Comparison of ENCODE assay signal across 8 cellular contexts in genomic region chr17:63600569-63601438, GRCh38. TPM values are rescaled to one million over a fixed set of nuclear protein-coding genes. Genes with fewer than 3 reads are reported as not detected.
DNase-seq lines count a peak whose midpoint lies in the region; ATAC-seq and TF ChIP-seq lines count a peak whose summit lies in the region.

TSS of gene TACO1 (plus strand) at chr17:63600895. CDS start at chr17:63601084, 189 bp downstream.

- H3K9me3 ChIP-seq in adrenal gland (replicated peaks in 1 of 3) (no peaks in the 10 kb centered on the region), left ventricle myocardium inferior (replicated peaks) (no peaks in the 10 kb centered on the region), upper lobe of left lung (no peaks in the 10 kb centered on the region)

- DNase-seq in GM13976 (ENCODE audit: low spot score) (peak; percentile 90), NCI-H146 treated with DMSO at 0.1 percent for 48 hours (lab: John Stamatoyannopoulos, UW; ENCODE audit: unreplicated experiment) (peak; percentile 52), adrenal gland (peak; percentile 75 to 89 (median 82)), left ventricle myocardium inferior (peak; percentile 84), posterior vena cava (ENCODE audit: low spot score) (peak; percentile 93), upper lobe of left lung (peak; percentile 79 to 92)

- in situ Hi-C loops in GM13976 (cut with MboI; ENCODE audit: low sequenced_read_pairs, unreplicated experiment): no loop called here

- TF ChIP-seq POLR2A in adrenal gland (IDR thresholded peaks at IDR 0.05) (peak; percentile 34 to 62), upper lobe of left lung (IDR thresholded peaks at IDR 0.05) (peak; percentile 49 to 75 (median 52))

- H3K27me3 ChIP-seq in adrenal gland (no peaks in the 10 kb centered on the region), left ventricle myocardium inferior (ENCODE audit: low read depth) (no peaks in the 10 kb centered on the region), upper lobe of left lung (no peaks in the 10 kb centered on the region)

- H3K27ac ChIP-seq in adrenal gland: peak within 1 kb of the TSS in 4 of 5 donors; percentile 23 to 80 (median 72)
- peak within 1 kb of the TSS; percentile 94 for H3K27ac ChIP-seq in left ventricle myocardium inferior (replicated peaks)
- H3K27ac ChIP-seq in upper lobe of left lung: peak within 1 kb of the TSS; percentile 82 to 89 (median 87)

- H3K4me3 ChIP-seq in adrenal gland (peak within 1 kb of the TSS; percentile 1 to 94 (median 49)), left ventricle myocardium inferior (peak within 1 kb of the TSS; percentile 94), upper lobe of left lung (peak within 1 kb of the TSS; percentile 50 to 78 (median 70))

- ATAC-seq in HG02840 (IDR thresholded peaks at IDR 0.05; ENCODE audit: low FRiP score, unreplicated experiment) (peak; percentile 77), upper lobe of left lung (ENCODE audit: low FRiP score in 2 of 2) (peak; percentile 96 to 97)

- 0 to 3% (median 1%) methylated on average over 18 to 61 of the region's 61 CpGs for WGBS in adrenal gland, 4 donors
- 2 to 5% methylated on average over 20 to 28 of the region's 61 CpGs for WGBS in upper lobe of left lung, 2 donors

- TF ChIP-seq EP300 in upper lobe of left lung (IDR thresholded peaks at IDR 0.05): no peak

- H3K4me1 ChIP-seq in adrenal gland (replicated peaks in 1 of 2) (peaks cover 5 to 17% of the 10 kb centered on the region in 2 donors), left ventricle myocardium inferior (peaks cover 27% of the 10 kb centered on the region), upper lobe of left lung (peaks cover 12 to 30% (median 16%) of the 10 kb centered on the region in 4 donors)

- intact Hi-C loops in T-helper 1 cell treated with Interleukin-12 subunit alpha and Interleukin-12 subunit beta and Interleukin-4 antibody, amounts not matched to agents 30 ng/mL and 1 ng/mL, for 36 hours (cut with micrococcal nuclease): loop anchor here (1.0 to 2.0 kb wide), 4 partner anchors 11 to 78 kb away; partner anchors contain the start of genes DCAF7, KCNH6 and MAP3K3
- intact Hi-C loops in adrenal gland (cut with DNase I) (no loop called here), left ventricle myocardium inferior (cut with micrococcal nuclease) (no loop called here), posterior vena cava (cut with DNase I) (loop anchor here in 1 of 2 donors (5.0 kb wide), 1 partner anchor 169 kb away; no protein-coding TSS in a partner anchor)

- TF ChIP-seq CTCF in GM13976 (IDR thresholded peaks at IDR 0.05; ENCODE audit: borderline replicate concordance, control extremely low read depth, extremely low read depth, insufficient read depth, missing control alignments) (no peak), adrenal gland (IDR thresholded peaks at IDR 0.05) (no peak), left ventricle myocardium inferior (IDR thresholded peaks at IDR 0.05; ENCODE audit: borderline replicate concordance) (no peak), upper lobe of left lung (IDR thresholded peaks at IDR 0.05) (no peak)

- peaks cover 0 to 15% of the 10 kb centered on the region in 2 donors for H3K36me3 ChIP-seq in adrenal gland (replicated peaks in 1 of 2)
- peaks cover 30% of the 10 kb centered on the region for H3K36me3 ChIP-seq in left ventricle myocardium inferior
- peaks cover 0 to 15% (median 15%) of the 10 kb centered on the region in 4 donors for H3K36me3 ChIP-seq in upper lobe of left lung

RNA-seq across cellular contexts. Expression of gene TACO1, which starts in this region (rescaled TPM):
- total RNA-seq in T-helper 1 cell treated with Interleukin-12 subunit alpha and Interleukin-12 subunit beta and Interleukin-4 antibody, amounts not matched to agents 30 ng/mL and 1 ng/mL, for 36 hours: 25.1 and 27.5 TPM in 2 replicates
- total RNA-seq in adrenal gland (10 to 100 TPM; 16.2 to 29.0 (median 25.9) TPM), left ventricle myocardium inferior (44.7 TPM), posterior vena cava (10 to 100 TPM; 11.6 to 14.3 TPM), upper lobe of left lung (10 to 100 TPM in 5 of 6 donors, 1 to 10 TPM in 1; 6.3 to 17.5 (median 13.5) TPM)
- polyA plus RNA-seq in adrenal gland: 10 to 100 TPM; 15.4 to 32.1 (median 19.1) TPM

Comparison
In these comparisons a context has a peak if more than half of its experiments do, and no peak if none do; other contexts are left out.
1. Peak in every context shown above with its lines: DNase-seq, ATAC-seq, H3K4me3 ChIP-seq and H3K27ac ChIP-seq.